ENCODE assay signal across 15 cellular contexts in the genomic region with DNA sequence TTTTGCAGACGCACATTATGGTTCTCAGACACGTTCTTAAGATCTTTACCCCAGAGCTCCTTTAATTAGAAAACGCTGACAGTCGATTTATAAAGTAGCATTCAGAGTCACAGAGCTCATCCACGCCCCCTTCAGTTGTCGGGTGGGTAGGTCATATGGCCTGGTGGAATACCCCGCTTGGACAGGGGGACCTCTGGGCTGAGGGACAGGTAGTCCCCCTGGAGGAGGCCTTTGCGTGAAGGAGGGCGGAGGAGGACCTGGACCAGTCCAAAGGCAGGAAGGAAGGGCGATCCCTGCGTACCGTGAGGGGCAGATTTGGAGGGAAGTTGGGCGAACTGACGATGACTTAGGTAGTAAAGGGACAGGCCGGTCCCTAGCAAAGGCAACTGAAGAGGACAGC. TPM values are rescaled to one million over a fixed set of nuclear protein-coding genes. Genes with fewer than 3 reads are reported as not detected.
DNase-seq lines count a peak whose midpoint lies in the region; ATAC-seq, FAIRE-seq and TF ChIP-seq lines count a peak whose summit lies in the region.
"Had no signal": no experiment of that assay in that cellular context is flagged by ENCODE, and none has a peak within 500 bp of the region (broad histone marks: within the 10 kb centered on the region; RNA-seq: fewer than 3 reads in every experiment).

No MANE protein-coding gene starts in this region.

- H3K27ac ChIP-seq in mammary epithelial cell (ENCODE audit: insufficient read depth, low read depth, low read length): no peak overlapping the region
- peak overlapping the region in 1 of 2 donors; percentile 25 for H3K27ac ChIP-seq in kidney (ENCODE audit: low read depth in 2 of 2, low read length in 2 of 2)
- H3K27ac ChIP-seq: VCaP had no signal

- no peak for FAIRE-seq in kidney (lab: Jason Lieb, UNC)
- FAIRE-seq: GM19239, HTR-8/SVneo, small intestine had no signal

- TF ChIP-seq CTCF in mammary epithelial cell (conservative IDR thresholded peaks at IDR 0.05 in 1 of 2, IDR thresholded peaks at IDR 0.05 in 1 of 2; ENCODE audit: extremely low read depth in 1 of 2, insufficient read depth in 1 of 2, low read depth in 1 of 2, low read length in 2 of 2) (peak in 1 of 2 donors; percentile 8), kidney (IDR thresholded peaks at IDR 0.05; ENCODE audit: borderline replicate concordance, extremely low read depth, insufficient read depth) (no peak)

- CTCF ChIA-PET in mammary epithelial cell (lab: Charles Lee; ENCODE audit: low non-redundant PET): no interaction called here

- H3K9me3 ChIP-seq in mammary epithelial cell (replicated peaks; ENCODE audit: insufficient read depth, low read length): peaks cover 9% of the 10 kb centered on the region
- H3K9me3 ChIP-seq in kidney (ENCODE audit: control insufficient read depth in 1 of 2, low read length in 2 of 2): no peaks in the 10 kb centered on the region

- peaks cover 20% of the 10 kb centered on the region for H3K4me1 ChIP-seq in mammary epithelial cell (ENCODE audit: insufficient read depth, low read length)
- peaks cover 0 to 7% of the 10 kb centered on the region in 2 donors for H3K4me1 ChIP-seq in kidney (ENCODE audit: control insufficient read depth in 1 of 2, insufficient read depth in 1 of 2, low read depth in 1 of 2, low read length in 2 of 2)

- H3K36me3 Mint-ChIP-seq in stimulated activated effector memory CD8-positive, alpha-beta T cell treated with anti-CD3 and anti-CD28 coated beads, Interleukin-12 subunit alpha, Interleukin-12 subunit beta, amount 100 ng/mL, for 72 hours: peaks cover 73% of the 10 kb centered on the region

- no peak overlapping the region for H3K9ac ChIP-seq in mammary epithelial cell (ENCODE audit: insufficient read depth, low read length)
- no peak overlapping the region for H3K9ac ChIP-seq in kidney (ENCODE audit: low read length in 2 of 2)

- no peak overlapping the region for H3K4me3 ChIP-seq in mammary epithelial cell (replicated peaks in 1 of 3; ENCODE audit: insufficient read depth in 1 of 3, low read depth in 2 of 3, low read length in 3 of 3)
- no peak overlapping the region for H3K4me3 ChIP-seq in kidney (ENCODE audit: low read length in 2 of 2)

- H3K4me2 ChIP-seq in mammary epithelial cell (ENCODE audit: insufficient read depth, low read depth, low read length): peak overlapping the region; percentile 22

- H3K27me3 ChIP-seq in mammary epithelial cell (ENCODE audit: insufficient read depth, low read length): no peaks in the 10 kb centered on the region

- H3K4me3 Mint-ChIP-seq in stimulated activated effector memory CD8-positive, alpha-beta T cell treated with anti-CD3 and anti-CD28 coated beads, Interleukin-12 subunit alpha, Interleukin-12 subunit beta, amount 100 ng/mL, for 72 hours: peak overlapping the region; percentile 8

- WGBS in mammary epithelial cell (ENCODE audit: low coverage, missing lambda C conversion rate): 79% methylated on average over 14 of the region's 15 CpGs

- H3K79me2 ChIP-seq in mammary epithelial cell (ENCODE audit: insufficient read depth, low read length): no peaks in the 10 kb centered on the region

- peaks cover 14% of the 10 kb centered on the region for H3K36me3 ChIP-seq in mammary epithelial cell (ENCODE audit: insufficient read depth, low read length)
- peaks cover 4 to 13% of the 10 kb centered on the region in 2 donors for H3K36me3 ChIP-seq in kidney (ENCODE audit: control insufficient read depth in 1 of 2, insufficient read depth in 2 of 2, low read length in 2 of 2)

- H3K27ac Mint-ChIP-seq in stimulated activated effector memory CD8-positive, alpha-beta T cell treated with anti-CD3 and anti-CD28 coated beads, Interleukin-12 subunit alpha, Interleukin-12 subunit beta, amount 100 ng/mL, for 72 hours: peak overlapping the region; percentile 80

- no TSS peak for BruUV-seq in mammary epithelial cell (replicated peaks; lab: Mats Ljungman, UMichigan)

- H3K9me3 Mint-ChIP-seq in stimulated activated effector memory CD8-positive, alpha-beta T cell treated with anti-CD3 and anti-CD28 coated beads, Interleukin-12 subunit alpha, Interleukin-12 subunit beta, amount 100 ng/mL, for 72 hours: peaks cover 5% of the 10 kb centered on the region

- dilution Hi-C loops in mammary epithelial cell (cut with HindIII; ENCODE audit: low sequenced_read_pairs): no loop called here

- intact Hi-C loops in mammary epithelial cell (cut with micrococcal nuclease) (no loop called here), kidney (cut with DNase I) (no loop called here)

- in situ Hi-C loops in mammary epithelial cell (cut with MboI; ENCODE audit: low sequenced_read_pairs in 2 of 2): no loop called here

- H4K20me1 ChIP-seq in mammary epithelial cell (ENCODE audit: insufficient read depth, low read length): no peaks in the 10 kb centered on the region

- peak; percentile 21 for DNase-seq in NCI-H82 (lab: John Stamatoyannopoulos, UW)
- no peak for DNase-seq in NCI-H82 treated with DMSO at 0.1 percent for 48 hours (lab: John Stamatoyannopoulos, UW; ENCODE audit: unreplicated experiment)
- DNase-seq in mammary epithelial cell: no peak
- DNase-seq in kidney: peak; percentile 73
- DNase-seq in stimulated activated effector memory CD8-positive, alpha-beta T cell treated with anti-CD3 and anti-CD28 coated beads, Interleukin-12 subunit alpha, Interleukin-12 subunit beta, amount 100 ng/mL, for 72 hours (ENCODE audit: low spot score in 2 of 2): no peak
- no peak for DNase-seq in D341Med (ENCODE audit: low spot score)
- DNase-seq in stimulated activated naive CD4-positive, alpha-beta T cell treated with Interleukin-2 at 50 U/mL for 16 hours (lab: John Stamatoyannopoulos, UW): no peak
- DNase-seq: 8988T, NCI-H1417 treated with DMSO at 0.1 percent for 48 hours, NCI-H774 had no signal

- no peak overlapping the region for H2AFZ ChIP-seq in mammary epithelial cell (ENCODE audit: low read depth, low read length)

- no peak for ATAC-seq in stimulated activated effector memory CD8-positive, alpha-beta T cell treated with anti-CD3 and anti-CD28 coated beads, Interleukin-12 subunit alpha, Interleukin-12 subunit beta, amount 100 ng/mL, for 72 hours
- ATAC-seq in GM18867 (IDR thresholded peaks at IDR 0.05; ENCODE audit: unreplicated experiment): no peak

- H3K4me1 Mint-ChIP-seq in stimulated activated effector memory CD8-positive, alpha-beta T cell treated with anti-CD3 and anti-CD28 coated beads, Interleukin-12 subunit alpha, Interleukin-12 subunit beta, amount 100 ng/mL, for 72 hours: peaks cover 23% of the 10 kb centered on the region

RNA-seq across cellular contexts. Expression of a gene that starts 20.5 kb away (rescaled TPM):
- total RNA-seq in mammary epithelial cell (100 to 1,000 TPM; 160 to 201 TPM), kidney (105 TPM)
- polyA plus RNA-seq in mammary epithelial cell (93.9 TPM), kidney (ENCODE audit: insufficient read depth, low read depth, low replicate concordance) (36.3 TPM)
- polyA minus RNA-seq in mammary epithelial cell: 122 TPM

RNA-seq across cellular contexts. Expression of a gene that starts 29.5 kb away (rescaled TPM):
- total RNA-seq in mammary epithelial cell: 1 to 10 TPM; 1.3 to 2.1 TPM
- 2.3 TPM for polyA plus RNA-seq in mammary epithelial cell
- not detected for polyA minus RNA-seq in mammary epithelial cell
- total RNA-seq in kidney: 2.2 TPM
- 0.69 TPM for polyA plus RNA-seq in kidney (ENCODE audit: insufficient read depth, low read depth, low replicate concordance)

RNA-seq across cellular contexts. Expression of a gene that starts 30.9 kb away (rescaled TPM):
- total RNA-seq in mammary epithelial cell (10 to 100 TPM; 11.0 to 16.9 TPM), kidney (7.3 TPM)
- polyA plus RNA-seq in mammary epithelial cell (11.5 TPM), kidney (ENCODE audit: insufficient read depth, low read depth, low replicate concordance) (8.2 TPM)
- 11.9 TPM for polyA minus RNA-seq in mammary epithelial cell

RNA-seq across cellular contexts. Expression of a gene that starts 56.9 kb away (rescaled TPM):
- 10 to 100 TPM; 13.7 to 17.4 TPM for total RNA-seq in mammary epithelial cell
- 20.3 TPM for polyA plus RNA-seq in mammary epithelial cell
- polyA minus RNA-seq in mammary epithelial cell: 22.0 TPM
- 19.1 TPM for total RNA-seq in kidney
- 8.1 TPM for polyA plus RNA-seq in kidney (ENCODE audit: insufficient read depth, low read depth, low replicate concordance)

RNA-seq across cellular contexts. Expression of a gene that starts 59.9 kb away (rescaled TPM):
- total RNA-seq in mammary epithelial cell: 10 to 100 TPM in 1 of 2 donors, 1 to 10 TPM in 1; 1.8 to 49.1 TPM
- polyA plus RNA-seq in mammary epithelial cell: 2.6 TPM
- polyA minus RNA-seq in mammary epithelial cell: 27.0 TPM
- total RNA-seq in kidney: 0.98 TPM
- 0.73 TPM for polyA plus RNA-seq in kidney (ENCODE audit: insufficient read depth, low read depth, low replicate concordance)

Comparison
In these comparisons a context has a peak if more than half of its experiments do, and no peak if none do; other contexts are left out.
1. DNase-seq: peak in NCI-H82 (single experiment) and kidney (single experiment); none in NCI-H82 treated with DMSO at 0.1 percent for 48 hours (single experiment), mammary epithelial cell (single experiment), stimulated activated effector memory CD8-positive, alpha-beta T cell treated with anti-CD3 and anti-CD28 coated beads, Interleukin-12 subunit alpha, Interleukin-12 subunit beta, amount 100 ng/mL, for 72 hours (0 of 2), D341Med (single experiment) and stimulated activated naive CD4-positive, alpha-beta T cell treated with Interleukin-2 at 50 U/mL for 16 hours (single experiment).